ENCODE assay signal across 8 cellular contexts in genomic region chr22:50582562-50583293, GRCh38. TPM values are rescaled to one million over a fixed set of nuclear protein-coding genes. Genes with fewer than 3 reads are reported as not detected.
DNase-seq lines count a peak whose midpoint lies in the region; ATAC-seq and TF ChIP-seq lines count a peak whose summit lies in the region.

TSS of gene CHKB (minus strand) at chr22:50582849. CDS start at chr22:50582781, 68 bp downstream.

- H3K4me2 ChIP-seq in SK-N-SH, result peak within 1 kb of the TSS; percentile 90

- peak; percentile 84 for TF ChIP-seq POLR2A in gastroesophageal sphincter (IDR thresholded peaks at IDR 0.05)

- CTCF ChIA-PET in SK-N-SH (lab: Yijun Ruan, JAX), result interaction anchor here (1.0 to 9.0 kb wide), 5 partner anchors 10 to 57 kb away, joined by 3 to 73 read pairs (median 6); partner anchors contain the start of genes SCO2 and SYCE3

- H3K27me3 ChIP-seq in SK-N-SH (ENCODE audit: insufficient read depth), result no peaks in the 10 kb centered on the region
- H3K27me3 ChIP-seq in gastroesophageal sphincter, result peaks cover 4% of the 10 kb centered on the region
- peaks cover 10% of the 10 kb centered on the region for H3K27me3 ChIP-seq in neutrophil

- no peak for TF ChIP-seq CTCF in SK-N-SH (IDR thresholded peaks at IDR 0.05)
- peak in 1 of 4 experiments; percentile 11 for TF ChIP-seq CTCF in gastroesophageal sphincter (IDR thresholded peaks at IDR 0.05)
- peak; percentile 40 for TF ChIP-seq CTCF in neutrophil (IDR thresholded peaks at IDR 0.05)

- POLR2A ChIA-PET in SK-N-SH (lab: Yijun Ruan, JAX), result interaction anchor here (0.5 to 2.3 kb wide), 6 partner anchors 11 to 109 kb away, joined by 3 to 10 read pairs (median 4); partner anchors contain the start of gene SCO2

- TF ChIP-seq EP300 in SK-N-SH (IDR thresholded peaks at IDR 0.05; ENCODE audit: borderline replicate concordance in 1 of 2, low read depth in 1 of 2, low read length in 1 of 2), result no peak
- TF ChIP-seq EP300 in gastroesophageal sphincter (IDR thresholded peaks at IDR 0.05), result no peak

- DNase-seq in GM04504 (ENCODE audit: low read depth), result peak; percentile 96
- peak; percentile 96 for DNase-seq in NCI-H1048 (lab: John Stamatoyannopoulos, UW)
- DNase-seq in SK-N-SH, result peak; percentile 99
- DNase-seq in activated naive CD4-positive, alpha-beta T cell treated with anti-CD3 and anti-CD28 coated beads, Interleukin-2, amount 50 U/mL, for 16 hours, result peak; percentile 99
- DNase-seq in substantia nigra (lab: John Stamatoyannopoulos, UW), result peak; percentile 85 to 99 (median 98)

- peaks cover 24% of the 10 kb centered on the region; the same call in 1 of the 2 replicates for H3K79me2 ChIP-seq in SK-N-SH (ENCODE audit: insufficient read depth)

- H3K9me3 ChIP-seq in SK-N-SH (no peaks in the 10 kb centered on the region), gastroesophageal sphincter (no peaks in the 10 kb centered on the region), neutrophil (no peaks in the 10 kb centered on the region)

- H3K36me3 ChIP-seq in SK-N-SH (replicated peaks in 1 of 2; ENCODE audit: control insufficient read depth in 1 of 2, insufficient read depth in 2 of 2, low read length in 1 of 2) (peaks cover 0 to 22% of the 10 kb centered on the region in 2 experiments), gastroesophageal sphincter (peaks cover 0 to 8% of the 10 kb centered on the region in 2 donors), neutrophil (peaks cover 29% of the 10 kb centered on the region)

- H3K27ac ChIP-seq in SK-N-SH (ENCODE audit: low read depth in 2 of 2, low read length in 1 of 2) (peak within 1 kb of the TSS; percentile 83 to 96; a peak in 3 of 4 replicates), gastroesophageal sphincter (peak within 1 kb of the TSS; percentile 81 to 100 (median 98)), neutrophil (peak within 1 kb of the TSS; percentile 98), substantia nigra (ENCODE audit: low read depth, low read length, poor library complexity, severe bottlenecking) (peak within 1 kb of the TSS; percentile 97)

- ATAC-seq in HG02571 (IDR thresholded peaks at IDR 0.05; ENCODE audit: unreplicated experiment) (peak; percentile 87), gastroesophageal sphincter (peak; percentile 96)

- H3K9ac ChIP-seq in SK-N-SH, result peak within 1 kb of the TSS; percentile 96

- no peaks in the 10 kb centered on the region for H4K20me1 ChIP-seq in SK-N-SH (ENCODE audit: insufficient read depth)

- peaks cover 0 to 14% of the 10 kb centered on the region in 2 experiments; a peak in 1 of 4 replicates for H3K4me1 ChIP-seq in SK-N-SH (ENCODE audit: control insufficient read depth in 1 of 2, insufficient read depth in 2 of 2, low read depth in 1 of 2, low read length in 1 of 2)
- H3K4me1 ChIP-seq in gastroesophageal sphincter, result peaks cover 0 to 42% (median 29%) of the 10 kb centered on the region in 3 donors
- H3K4me1 ChIP-seq in neutrophil (ENCODE audit: control insufficient read depth in 1 of 2, insufficient read depth in 1 of 2, low read depth in 1 of 2, low read length in 1 of 2), result peaks cover 19% of the 10 kb centered on the region in 2 experiments

- no peak for TF ChIP-seq RAD21 in SK-N-SH (IDR thresholded peaks at IDR 0.05; ENCODE audit: low read length)

- WGBS in SK-N-SH (ENCODE audit: low lambda C conversion rate), result 0% methylated on average over 10 of the region's 90 CpGs
- no CpG with 5 or more reads among the region's 90 CpGs for WGBS in gastroesophageal sphincter (ENCODE audit: low coverage in 1 of 2), 2 donors

- H3F3A ChIP-seq in SK-N-SH (replicated peaks; ENCODE audit: insufficient read depth), result no peaks in the 10 kb centered on the region

- peak within 1 kb of the TSS; percentile 89 to 94 for H3K4me3 ChIP-seq in SK-N-SH (ENCODE audit: low read depth in 2 of 2, low read length in 1 of 2)
- peak within 1 kb of the TSS; percentile 55 to 96 for H3K4me3 ChIP-seq in gastroesophageal sphincter
- H3K4me3 ChIP-seq in neutrophil (ENCODE audit: low read depth in 1 of 2, low read length in 1 of 2), result peak within 1 kb of the TSS; percentile 94 to 99

- peak within 1 kb of the TSS; percentile 84; the same call in 1 of the 2 replicates for H2AFZ ChIP-seq in SK-N-SH (ENCODE audit: low read depth)

- H3K9me2 ChIP-seq in SK-N-SH, result no peaks in the 10 kb centered on the region

TF ChIP-seq in SK-N-SH, 30 proteins besides CTCF, POLR2A, EP300 and RAD21 (continues in another document):
- TF ChIP-seq CHD2 (IDR thresholded peaks at IDR 0.05; ENCODE audit: low read length, partially characterized antibody) (no peak), YY1 (IDR thresholded peaks at IDR 0.05; ENCODE audit: low read depth) (peak; percentile 83), REST (IDR thresholded peaks at IDR 0.05; ENCODE audit: low read depth, low read length) (no peak), GATA2 (CRISPR knock-in tag; IDR thresholded peaks at IDR 0.05) (no peak), ELF1 (IDR thresholded peaks at IDR 0.05) (peak; percentile 33; the same call in 1 of the 2 replicates), NFIC (IDR thresholded peaks at IDR 0.05; ENCODE audit: borderline replicate concordance) (no peak), RFX5 (IDR thresholded peaks at IDR 0.05; ENCODE audit: low read length) (no peak; the same call in 1 of the 2 replicates), TEAD4 (IDR thresholded peaks at IDR 0.05; ENCODE audit: borderline replicate concordance, insufficient read depth) (no peak), MEF2A (IDR thresholded peaks at IDR 0.05; ENCODE audit: borderline replicate concordance, low read depth) (no peak), GABPA (IDR thresholded peaks at IDR 0.05; ENCODE audit: low read depth) (peak; percentile 65), JUND (IDR thresholded peaks at IDR 0.05) (no peak), SMC3 (IDR thresholded peaks at IDR 0.05; ENCODE audit: low read depth, low read length) (no peak), RXRA (IDR thresholded peaks at IDR 0.05; ENCODE audit: borderline replicate concordance, low read depth) (no peak), FOXM1 (IDR thresholded peaks at IDR 0.05; ENCODE audit: low read depth) (no peak), TAF1 (IDR thresholded peaks at IDR 0.05; ENCODE audit: borderline replicate concordance, low read depth, low read length) (no peak), TCF12 (IDR thresholded peaks at IDR 0.05) (no peak), PBX3 (IDR thresholded peaks at IDR 0.05) (no peak), IRF3 (IDR thresholded peaks at IDR 0.05; ENCODE audit: low read depth, low read length) (peak; percentile 42; the same call in 1 of the 2 replicates), SIN3A (IDR thresholded peaks at IDR 0.05; ENCODE audit: borderline replicate concordance, low read depth, low read length) (no peak), FOXJ3 (CRISPR knock-in tag; IDR thresholded peaks at IDR 0.05) (no peak), POLR2AphosphoS5 (IDR thresholded peaks at IDR 0.05; ENCODE audit: low read depth, low read length) (peak; percentile 72; the same call in 1 of the 2 replicates)

RNA-seq across cellular contexts. Expression of gene CHKB, which starts in this region (rescaled TPM):
- polyA plus RNA-seq in SK-N-SH (2012; rRNA removed), result 39.6 and 57.4 TPM in 2 replicates
- 10.7 and 14.1 TPM in 2 replicates for polyA plus RNA-seq in SK-N-SH (2012; cell fraction: cytosol; rRNA removed)
- polyA plus RNA-seq in SK-N-SH (2012; cell fraction: nucleus; rRNA removed), result 329 and 374 TPM in 2 replicates
- 10 to 100 TPM; 16.6 to 39.8 (median 33.1) TPM for total RNA-seq in gastroesophageal sphincter

Comparison
In these comparisons a context has a peak if more than half of its experiments do, and no peak if none do; other contexts are left out.
1. Peak in every context shown above with its lines: DNase-seq, ATAC-seq, H3K4me3 ChIP-seq and H3K27ac ChIP-seq.